Comparison of ENCODE assay signal across 8 cellular contexts in the genomic region with DNA sequence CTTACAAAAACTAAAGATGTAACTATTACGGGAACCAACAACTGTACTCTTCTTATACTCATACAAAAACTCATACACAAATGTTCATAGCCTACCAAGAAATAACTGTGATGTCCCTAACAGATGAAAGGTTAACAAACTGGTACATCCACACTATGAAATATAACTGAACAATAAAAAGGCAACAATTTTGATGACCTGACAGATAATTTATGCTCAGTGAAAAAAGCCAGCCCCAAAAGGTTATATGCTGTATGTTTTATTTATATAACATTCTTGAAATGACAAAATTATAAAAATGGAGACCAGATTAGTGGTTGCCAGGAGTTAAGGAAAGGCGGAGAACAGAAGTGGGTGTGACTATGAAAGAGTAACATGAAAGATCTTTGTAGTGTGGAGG.
"Had no signal": no experiment of that assay in that cellular context is flagged by ENCODE, and none has a peak within 500 bp of the region (broad histone marks: within the 10 kb centered on the region; RNA-seq: fewer than 3 reads in every experiment).

No MANE protein-coding gene starts in this region.

- FAIRE-seq: H1, H54, HTR-8/SVneo had no signal

- H3K4me3 Mint-ChIP-seq: GM23338, H9 had no signal

- H3K27ac ChIP-seq: KMS-11 had no signal

- H3K4me2 ChIP-seq: GM23338, KMS-11 had no signal

- ATAC-seq: GM23338 had no signal

- DNase-seq: H9, HCEC 1CT, KBM-7 had no signal

- H3K9me3 Mint-ChIP-seq: GM23338 had no signal

- H3K9ac ChIP-seq: KMS-11 had no signal

- H3K27ac Mint-ChIP-seq: GM23338 had no signal

- H2AFZ ChIP-seq: GM23338 had no signal

- H3K4me3 ChIP-seq: GM23338 had no signal
